ENCODE assay signal across 11 cellular contexts in genomic region chr2:171407030-171407707, GRCh38. TPM values are rescaled to one million over a fixed set of nuclear protein-coding genes. Genes with fewer than 3 reads are reported as not detected.
DNase-seq lines count a peak whose midpoint lies in the region; ATAC-seq and TF ChIP-seq lines count a peak whose summit lies in the region.
"Had no signal": no experiment of that assay in that cellular context is flagged by ENCODE, and none has a peak within 500 bp of the region (broad histone marks: within the 10 kb centered on the region; RNA-seq: fewer than 3 reads in every experiment).

No MANE protein-coding gene starts in this region.

- H3K9me3 Mint-ChIP-seq in activated naive CD8-positive, alpha-beta T cell treated with anti-CD3 and anti-CD28 coated beads, Interleukin-2, amount 50 U/mL, for 24 hours = peaks cover 5% of the 10 kb centered on the region
- peaks cover 10% of the 10 kb centered on the region for H3K9me3 Mint-ChIP-seq in mesothelial cell of epicardium
- H3K9me3 Mint-ChIP-seq in activated CD4-positive, alpha-beta memory T cell treated with anti-CD3 and anti-CD28 coated beads, Interleukin-2, amount 10 ng/mL, durations not matched to agents 7 days and 5 days = peaks cover 3% of the 10 kb centered on the region

- TF ChIP-seq CTCF in mesothelial cell of epicardium (IDR thresholded peaks at IDR 0.05; ENCODE audit: unreplicated experiment) = no peak

- H3K36me3 Mint-ChIP-seq in activated naive CD8-positive, alpha-beta T cell treated with anti-CD3 and anti-CD28 coated beads, Interleukin-2, amount 50 U/mL, for 24 hours (ENCODE audit: low read depth) = peaks cover 13% of the 10 kb centered on the region
- H3K36me3 Mint-ChIP-seq in mesothelial cell of epicardium = peaks cover 9% of the 10 kb centered on the region
- peaks cover 12% of the 10 kb centered on the region for H3K36me3 Mint-ChIP-seq in activated CD4-positive, alpha-beta memory T cell treated with anti-CD3 and anti-CD28 coated beads, Interleukin-2, amount 10 ng/mL, durations not matched to agents 7 days and 5 days (ENCODE audit: low read depth)

- H3K4me1 Mint-ChIP-seq in activated naive CD8-positive, alpha-beta T cell treated with anti-CD3 and anti-CD28 coated beads, Interleukin-2, amount 50 U/mL, for 24 hours = peaks cover 38% of the 10 kb centered on the region
- peaks cover 25% of the 10 kb centered on the region for H3K4me1 Mint-ChIP-seq in mesothelial cell of epicardium
- H3K4me1 Mint-ChIP-seq in activated CD4-positive, alpha-beta memory T cell treated with anti-CD3 and anti-CD28 coated beads, Interleukin-2, amount 10 ng/mL, durations not matched to agents 7 days and 5 days = peaks cover 28% of the 10 kb centered on the region

- no peaks in the 10 kb centered on the region for H3K27me3 Mint-ChIP-seq in activated naive CD8-positive, alpha-beta T cell treated with anti-CD3 and anti-CD28 coated beads, Interleukin-2, amount 50 U/mL, for 24 hours
- H3K27me3 Mint-ChIP-seq in mesothelial cell of epicardium (ENCODE audit: low read depth) = no peaks in the 10 kb centered on the region
- no peaks in the 10 kb centered on the region for H3K27me3 Mint-ChIP-seq in activated CD4-positive, alpha-beta memory T cell treated with anti-CD3 and anti-CD28 coated beads, Interleukin-2, amount 10 ng/mL, durations not matched to agents 7 days and 5 days

- DNase-seq in activated naive CD8-positive, alpha-beta T cell treated with anti-CD3 and anti-CD28 coated beads, Interleukin-2, amount 50 U/mL, for 24 hours = no peak
- DNase-seq in mesothelial cell of epicardium (ENCODE audit: low spot score in 2 of 2, unreplicated experiment in 2 of 2) (no peak), NCI-H748 (lab: John Stamatoyannopoulos, UW; ENCODE audit: unreplicated experiment) (no peak)
- no peak for DNase-seq in stimulated activated naive CD4-positive, alpha-beta T cell treated with Interleukin-2 at 50 U/mL for 16 hours (lab: John Stamatoyannopoulos, UW)
- DNase-seq in activated CD4-positive, alpha-beta memory T cell treated with anti-CD3 and anti-CD28 coated beads, Interleukin-2, amount 10 ng/mL, durations not matched to agents 7 days and 5 days = no peak
- DNase-seq: activated T-cell treated with anti-CD3 and anti-CD28 coated beads, Interleukin-2, amount 50 U/mL, for 48 hours; NCI-H1436 treated with DMSO at 0.1 percent for 48 hours had no signal

- no peak overlapping the region for H3K4me3 Mint-ChIP-seq in activated naive CD8-positive, alpha-beta T cell treated with anti-CD3 and anti-CD28 coated beads, Interleukin-2, amount 50 U/mL, for 24 hours
- no peak overlapping the region for H3K4me3 Mint-ChIP-seq in mesothelial cell of epicardium
- H3K4me3 Mint-ChIP-seq in activated CD4-positive, alpha-beta memory T cell treated with anti-CD3 and anti-CD28 coated beads, Interleukin-2, amount 10 ng/mL, durations not matched to agents 7 days and 5 days = no peak overlapping the region
- H3K4me3 Mint-ChIP-seq: neural crest cell had no signal

- peak overlapping the region; percentile 21 for H3K27ac Mint-ChIP-seq in activated naive CD8-positive, alpha-beta T cell treated with anti-CD3 and anti-CD28 coated beads, Interleukin-2, amount 50 U/mL, for 24 hours
- H3K27ac Mint-ChIP-seq in mesothelial cell of epicardium = no peak overlapping the region
- no peak overlapping the region for H3K27ac Mint-ChIP-seq in activated CD4-positive, alpha-beta memory T cell treated with anti-CD3 and anti-CD28 coated beads, Interleukin-2, amount 10 ng/mL, durations not matched to agents 7 days and 5 days

- POLR2A ChIA-PET in activated CD4-positive, alpha-beta memory T cell treated with anti-CD3 and anti-CD28 coated beads, Interleukin-2, amount 10 ng/mL, durations not matched to agents 7 days and 5 days (lab: Charles Lee) = no interaction called here

- CTCF ChIA-PET in activated CD4-positive, alpha-beta memory T cell treated with anti-CD3 and anti-CD28 coated beads, Interleukin-2, amount 10 ng/mL, durations not matched to agents 7 days and 5 days (lab: Charles Lee) = interaction anchor here (1.6 kb wide), 1 partner anchor 9 kb away, joined by 3 read pairs; no protein-coding TSS in a partner anchor

- ATAC-seq in GM18511 (IDR thresholded peaks at IDR 0.05; ENCODE audit: unreplicated experiment) (peak; percentile 71), GM21526 (IDR thresholded peaks at IDR 0.05; ENCODE audit: low FRiP score, unreplicated experiment) (peak; percentile 35), HG03439 (IDR thresholded peaks at IDR 0.05; ENCODE audit: unreplicated experiment) (peak; percentile 49)
- no peak for ATAC-seq in activated naive CD8-positive, alpha-beta T cell treated with anti-CD3 and anti-CD28 coated beads, Interleukin-2, amount 50 U/mL, for 24 hours

RNA-seq across cellular contexts. Expression of gene METTL8, which starts 26.6 kb away (rescaled TPM):
- total RNA-seq in mesothelial cell of epicardium = 39.6 to 42.0 TPM (median 41.6 TPM) in 3 replicates
- total RNA-seq in activated CD4-positive, alpha-beta memory T cell treated with anti-CD3 and anti-CD28 coated beads, Interleukin-2, amount 10 ng/mL, durations not matched to agents 7 days and 5 days = 10 to 100 TPM; 13.6 to 20.0 TPM

RNA-seq across cellular contexts. Expression of gene DCAF17, which starts 26.9 kb away (rescaled TPM):
- total RNA-seq in mesothelial cell of epicardium = 21.5 to 23.1 TPM (median 22.4 TPM) in 3 replicates
- total RNA-seq in activated CD4-positive, alpha-beta memory T cell treated with anti-CD3 and anti-CD28 coated beads, Interleukin-2, amount 10 ng/mL, durations not matched to agents 7 days and 5 days = 10 to 100 TPM; 12.8 to 14.8 TPM
